In genomic region chr3:76099956-76100355, GRCh38 we compare ENCODE assay signal across 32 cellular contexts.
"Had no signal": no experiment of that assay in that cellular context is flagged by ENCODE, and none has a peak within 500 bp of the region (broad histone marks: within the 10 kb centered on the region; RNA-seq: fewer than 3 reads in every experiment).

No MANE protein-coding gene starts in this region.

- H3K4me3 ChIP-seq: ascending aorta, cardiac muscle cell had no signal

- H3K9me3 ChIP-seq: ascending aorta had no signal

- H3K27me3 ChIP-seq: ascending aorta, cardiac muscle cell had no signal

- H3K36me3 ChIP-seq: ascending aorta, cardiac muscle cell had no signal

- ATAC-seq: activated CD4-positive, alpha-beta T cell treated with anti-CD3 and anti-CD28 coated beads for 36 hours; activated CD4-positive, CD25-positive, alpha-beta regulatory T cell treated with anti-CD3 and anti-CD28 coated beads, Interleukin-2, amount 50 U/mL, for 24 hours; activated CD8-positive, alpha-beta memory T cell treated with anti-CD3 and anti-CD28 coated beads, Interleukin-2, amount 10 ng/mL, durations not matched to agents 7 days and 5 days; activated CD8-positive, alpha-beta T cell treated with anti-CD3 and anti-CD28 coated beads, Interleukin-2, amount 10 ng/mL, durations not matched to agents 7 days and 5 days; activated naive CD8-positive, alpha-beta T cell treated with anti-CD3 and anti-CD28 coated beads, Interleukin-2, amount 50 U/mL, for 24 hours had no signal

- DNase-seq: activated CD4-positive, alpha-beta memory T cell treated with anti-CD3 and anti-CD28 coated beads, Interleukin-2, amount 10 ng/mL, durations not matched to agents 7 days and 5 days; activated CD4-positive, alpha-beta T cell treated with anti-CD3 and anti-CD28 coated beads for 1 hour; activated CD4-positive, alpha-beta T cell treated with anti-CD3 and anti-CD28 coated beads for 36 hours; activated CD4-positive, alpha-beta T cell treated with anti-CD3 and anti-CD28 coated beads for 48 hours; activated CD4-positive, alpha-beta T cell treated with anti-CD3 and anti-CD28 coated beads, Interleukin-2, amount 10 ng/mL, durations not matched to agents 7 days and 5 days; activated CD4-positive, alpha-beta T cell treated with anti-CD3 and anti-CD28 coated beads, Interleukin-2, amount 50 U/mL, for 48 hours; activated CD4-positive, CD25-positive, alpha-beta regulatory T cell; activated CD8-positive, alpha-beta memory T cell treated with anti-CD3 and anti-CD28 coated beads for 24 hours; activated CD8-positive, alpha-beta memory T cell treated with anti-CD3 and anti-CD28 coated beads, Interleukin-2, amount 10 ng/mL, durations not matched to agents 7 days and 5 days; activated CD8-positive, alpha-beta memory T cell treated with anti-CD3 and anti-CD28 coated beads, Interleukin-2, amount 50 U/mL, for 48 hours; activated CD8-positive, alpha-beta T cell treated with anti-CD3 and anti-CD28 coated beads, Interleukin-2, amount 10 ng/mL, durations not matched to agents 7 days and 5 days; activated effector memory CD4-positive, alpha-beta T cell treated with Interleukin-2 at 50 U/mL for 16 hours; activated gamma-delta T cell; activated naive CD4-positive, alpha-beta T cell treated with anti-CD3 and anti-CD28 coated beads, Interleukin-2, amount 10 ng/mL, durations not matched to agents 7 days and 5 days; activated naive CD4-positive, alpha-beta T cell treated with Interleukin-2 at 50 U/mL for 16 hours; activated naive CD8-positive, alpha-beta T cell treated with anti-CD3 and anti-CD28 coated beads, Interleukin-2, amount 10 ng/mL, durations not matched to agents 7 days and 5 days; activated naive CD8-positive, alpha-beta T cell treated with anti-CD3 and anti-CD28 coated beads, Interleukin-2, amount 50 U/mL, for 24 hours; activated T-cell treated with anti-CD3 and anti-CD28 coated beads, Interleukin-2, amount 50 U/mL, for 24 hours; activated T-cell treated with anti-CD3 and anti-CD28 coated beads, Interleukin-2, amount 50 U/mL, for 48 hours; amygdala; anterior cingulate cortex; caudate nucleus; cerebellar nuclear complex; T-helper 1 cell; T-helper 2 cell; T-helper 9 cell had no signal

- FAIRE-seq: bronchial epithelial cell, TTC549 had no signal

- H3K4me1 ChIP-seq: ascending aorta had no signal

- H3K27ac ChIP-seq: ascending aorta, cardiac muscle cell, VCaP had no signal
